In genomic region chr17:55811536-55811935, GRCh38 we compare ENCODE assay signal across 17 cellular contexts.
DNase-seq lines count a peak whose midpoint lies in the region; ATAC-seq and TF ChIP-seq lines count a peak whose summit lies in the region.
"Had no signal": no experiment of that assay in that cellular context is flagged by ENCODE, and none has a peak within 500 bp of the region (broad histone marks: within the 10 kb centered on the region; RNA-seq: fewer than 3 reads in every experiment).

No MANE protein-coding gene starts in this region.

- DNase-seq in Karpas-422: peak; percentile 14
- peak; percentile 18 for DNase-seq in LHCN-M2 (ENCODE audit: low read depth)
- DNase-seq in heart right ventricle: peak in 1 of 2 donors; percentile 32
- DNase-seq in sigmoid colon: peak; percentile 71
- DNase-seq in stimulated activated naive CD8-positive, alpha-beta T cell treated with anti-CD3 and anti-CD28 coated beads, Interleukin-15, Interleukin-2, amounts not matched to agents 100 U/mL and 50 U/mL, for 24 hours: no peak
- no peak for DNase-seq in DMS53 (lab: John Stamatoyannopoulos, UW)
- no peak for DNase-seq in foreskin fibroblast
- DNase-seq: CD4-positive, alpha-beta memory T cell; COR-L47; GM23248; H7; NCI-H2029; NCI-H446; NCI-H524 treated with DMSO at 0.1 percent for 48 hours; NCI-H774 had no signal

- H3K4me1 ChIP-seq in Karpas-422 (ENCODE audit: low read length) (no peaks in the 10 kb centered on the region), heart right ventricle (peaks cover 0 to 16% (median 3%) of the 10 kb centered on the region in 9 donors), sigmoid colon (peaks cover 0 to 22% (median 14%) of the 10 kb centered on the region in 4 donors)
- H3K4me1 ChIP-seq: SJSA1 had no signal

- no peak overlapping the region for H3K4me2 ChIP-seq in Karpas-422 (ENCODE audit: low read depth, low read length, poor library complexity, severe bottlenecking)

- no peaks in the 10 kb centered on the region for H3K9me2 ChIP-seq in Karpas-422 (replicated peaks; ENCODE audit: insufficient read depth, low read length)

- no peak for TF ChIP-seq EP300 in sigmoid colon (IDR thresholded peaks at IDR 0.05)

- no peaks in the 10 kb centered on the region for H3K9me3 ChIP-seq in Karpas-422 (ENCODE audit: low read length)
- no peaks in the 10 kb centered on the region for H3K9me3 ChIP-seq in heart right ventricle
- H3K9me3 ChIP-seq in sigmoid colon: no peaks in the 10 kb centered on the region
- H3K9me3 ChIP-seq: SJSA1 had no signal

- WGBS in heart right ventricle, 2 donors: 68 to 70% methylated on average over 4 of the region's 4 CpGs
- 79 to 81% methylated on average over 4 of the region's 4 CpGs for WGBS in sigmoid colon, 2 donors

- TF ChIP-seq CTCF in heart right ventricle (IDR thresholded peaks at IDR 0.05): no peak
- no peak for TF ChIP-seq CTCF in sigmoid colon (IDR thresholded peaks at IDR 0.05)
- no peak for TF ChIP-seq CTCF in foreskin fibroblast (IDR thresholded peaks at IDR 0.05; ENCODE audit: low read depth, low read length)

- H3K4me3 ChIP-seq in Karpas-422 (ENCODE audit: low read length): no peak overlapping the region
- no peak overlapping the region for H3K4me3 ChIP-seq in heart right ventricle
- H3K4me3 ChIP-seq in sigmoid colon: no peak overlapping the region
- H3K4me3 ChIP-seq in foreskin fibroblast (ENCODE audit: low read depth in 1 of 2, low read length in 2 of 2): no peak overlapping the region
- H3K4me3 ChIP-seq: GM23248, SJSA1 had no signal

- H4K20me1 ChIP-seq in Karpas-422 (ENCODE audit: insufficient read depth, low read depth, low read length): no peaks in the 10 kb centered on the region

- H3K36me3 ChIP-seq in Karpas-422 (ENCODE audit: insufficient read depth, low read length) (no peaks in the 10 kb centered on the region), heart right ventricle (no peaks in the 10 kb centered on the region), sigmoid colon (no peaks in the 10 kb centered on the region)
- H3K36me3 ChIP-seq: SJSA1 had no signal

- H3K9ac ChIP-seq in Karpas-422 (ENCODE audit: low read length): no peak overlapping the region
- H3K9ac ChIP-seq: GM23248 had no signal

- ATAC-seq in heart right ventricle: peak in 5 of 8 donors; percentile 15 to 75 (median 51)
- no peak for ATAC-seq in stimulated activated naive CD8-positive, alpha-beta T cell treated with anti-CD3 and anti-CD28 coated beads, Interleukin-15, Interleukin-2, amounts not matched to agents 100 U/mL and 50 U/mL, for 24 hours

- H3K79me2 ChIP-seq in Karpas-422 (ENCODE audit: low read length): no peaks in the 10 kb centered on the region

- no peaks in the 10 kb centered on the region for H3K27me3 ChIP-seq in Karpas-422 (ENCODE audit: low read length)
- no peaks in the 10 kb centered on the region for H3K27me3 ChIP-seq in heart right ventricle
- no peaks in the 10 kb centered on the region for H3K27me3 ChIP-seq in sigmoid colon
- H3K27me3 ChIP-seq: SJSA1 had no signal

- no peak overlapping the region for H2AFZ ChIP-seq in Karpas-422 (ENCODE audit: low read length)
- H2AFZ ChIP-seq: GM23248 had no signal

- no peak for TF ChIP-seq POLR2A in sigmoid colon (IDR thresholded peaks at IDR 0.05)

- H3K27ac ChIP-seq in Karpas-422 (ENCODE audit: low read length): no peak overlapping the region
- peak overlapping the region in 2 of 10 donors; percentile 14 to 32 for H3K27ac ChIP-seq in heart right ventricle
- no peak overlapping the region for H3K27ac ChIP-seq in sigmoid colon
- H3K27ac ChIP-seq: GM23248, HL-60, SJSA1 had no signal

- intact Hi-C loops in heart right ventricle (cut with DNase I) (no loop called here), sigmoid colon (cut with DNase I) (no loop called here)

Comparison
In these comparisons a context has a peak if more than half of its experiments do, and no peak if none do; other contexts are left out.
1. DNase-seq: peak in Karpas-422 (single experiment), LHCN-M2 (single experiment) and sigmoid colon (single experiment); none in stimulated activated naive CD8-positive, alpha-beta T cell treated with anti-CD3 and anti-CD28 coated beads, Interleukin-15, Interleukin-2, amounts not matched to agents 100 U/mL and 50 U/mL, for 24 hours (single experiment), DMS53 (single experiment) and foreskin fibroblast (0 of 2).